Comparison of ENCODE assay signal across 1 cellular context in genomic region chr6:30344868-30345671, GRCh38.
TF ChIP-seq lines count a peak whose summit lies in the region.

TSS of gene RPP21 (plus strand) at chr6:30345156. CDS start at chr6:30345172, 16 bp downstream.

TF ChIP-seq in HepG2, 621 proteins besides CTCF, POLR2A, EP300 and RAD21 (continued from another document and continues in another):
- TF ChIP-seq MYPOP (CRISPR knock-in tag; IDR thresholded peaks at IDR 0.05) (peak; percentile 93), U2AF1 (optimal IDR thresholded peaks at IDR 0.05; ENCODE audit: low read depth, low read length) (no peak), HES4 (CRISPR knock-in tag; IDR thresholded peaks at IDR 0.05; ENCODE audit: borderline replicate concordance) (no peak), SAP130 (CRISPR knock-in tag; IDR thresholded peaks at IDR 0.05; ENCODE audit: low read depth) (peak; percentile 98), HMG20B (CRISPR knock-in tag; conservative IDR thresholded peaks at IDR 0.05) (peak; percentile 62), SMAD1 (CRISPR knock-in tag; IDR thresholded peaks at IDR 0.05; ENCODE audit: borderline replicate concordance, low read depth) (no peak), NR2F1 (CRISPR knock-in tag; IDR thresholded peaks at IDR 0.05) (0 out of 4 replicates have a peak, but pooled peaks of 1 of the 2 experiments have one; percentile 30), ZNF749 (CRISPR knock-in tag; IDR thresholded peaks at IDR 0.05; ENCODE audit: borderline replicate concordance) (peak; percentile 79; the same call in 1 of the 2 replicates), ZNF275 (CRISPR knock-in tag; IDR thresholded peaks at IDR 0.05; ENCODE audit: borderline replicate concordance) (peak; percentile 83), ZHX1 (CRISPR knock-in tag; IDR thresholded peaks at IDR 0.05; ENCODE audit: low read depth) (peak; percentile 81), KLF9 (CRISPR knock-in tag; IDR thresholded peaks at IDR 0.05; ENCODE audit: low read depth) (peak; percentile 70; the same call in 1 of the 2 replicates), BATF2 (CRISPR knock-in tag; IDR thresholded peaks at IDR 0.05) (peak; percentile 58; the same call in 1 of the 2 replicates), ATF1 (CRISPR knock-in tag; IDR thresholded peaks at IDR 0.05) (peak; percentile 58), RXRB (CRISPR knock-in tag; IDR thresholded peaks at IDR 0.05; ENCODE audit: borderline replicate concordance) (peak; percentile 71), CCAR2 (optimal IDR thresholded peaks at IDR 0.05; ENCODE audit: low read depth, low read length) (no peak), ZSCAN22 (CRISPR knock-in tag; IDR thresholded peaks at IDR 0.05) (no peak; the same call in 1 of the 2 replicates), ARID3A (IDR thresholded peaks at IDR 0.05; ENCODE audit: low read depth, low read length) (no peak), ZNF383 (CRISPR knock-in tag; IDR thresholded peaks at IDR 0.05; ENCODE audit: borderline replicate concordance) (no peak), AGO1 (IDR thresholded peaks at IDR 0.05; ENCODE audit: low read depth, low read length, poor library complexity, severe bottlenecking) (peak; percentile 50), ZNF552 (CRISPR knock-in tag; IDR thresholded peaks at IDR 0.05; ENCODE audit: borderline replicate concordance) (no peak), ELF4 (CRISPR knock-in tag; IDR thresholded peaks at IDR 0.05; ENCODE audit: borderline replicate concordance) (no peak), MED1 (CRISPR knock-in tag; IDR thresholded peaks at IDR 0.05) (peak; percentile 86), ZNF616 (CRISPR knock-in tag; IDR thresholded peaks at IDR 0.05; ENCODE audit: low read depth) (peak; percentile 93; the same call in 1 of the 2 replicates), IRF9 (CRISPR knock-in tag; IDR thresholded peaks at IDR 0.05; ENCODE audit: borderline replicate concordance) (peak; percentile 41; the same call in 1 of the 2 replicates), CSRNP1 (CRISPR knock-in tag; IDR thresholded peaks at IDR 0.05) (peak; percentile 94), ELF3 (CRISPR knock-in tag; IDR thresholded peaks at IDR 0.05) (peak; percentile 85), MEF2D (CRISPR knock-in tag; IDR thresholded peaks at IDR 0.05) (peak; percentile 65; the same call in 1 of the 2 replicates), DMTF1 (CRISPR knock-in tag; IDR thresholded peaks at IDR 0.05) (0 out of 2 replicates have a peak, but pooled peaks have one; percentile 52), ZSCAN5A (CRISPR knock-in tag; IDR thresholded peaks at IDR 0.05; ENCODE audit: borderline replicate concordance) (no peak; the same call in 1 of the 2 replicates), TAF1 (CRISPR knock-in tag; IDR thresholded peaks at IDR 0.05) (peak; percentile 98), ZNF589 (CRISPR knock-in tag; conservative IDR thresholded peaks at IDR 0.05) (no peak), NFE2L2 (IDR thresholded peaks at IDR 0.05; ENCODE audit: low read length) (no peak), KDM5A (IDR thresholded peaks at IDR 0.05; ENCODE audit: borderline replicate concordance, low read length) (peak; percentile 69; the same call in 1 of the 2 replicates), ZNF281 (CRISPR knock-in tag; IDR thresholded peaks at IDR 0.05; ENCODE audit: borderline replicate concordance) (peak; percentile 61; the same call in 1 of the 2 replicates), HOXA7 (CRISPR knock-in tag; IDR thresholded peaks at IDR 0.05) (no peak), ZNF362 (CRISPR knock-in tag; IDR thresholded peaks at IDR 0.05; ENCODE audit: borderline replicate concordance) (no peak), GLMP (CRISPR knock-in tag; IDR thresholded peaks at IDR 0.05; ENCODE audit: borderline replicate concordance) (no peak), TOPORS (CRISPR knock-in tag; IDR thresholded peaks at IDR 0.05) (peak; percentile 56; the same call in 1 of the 2 replicates), ZFP37 (CRISPR knock-in tag; IDR thresholded peaks at IDR 0.05; ENCODE audit: borderline replicate concordance) (peak; percentile 60; the same call in 1 of the 2 replicates)
